14 cellular contexts compared by ENCODE assay signal in the genomic region with DNA sequence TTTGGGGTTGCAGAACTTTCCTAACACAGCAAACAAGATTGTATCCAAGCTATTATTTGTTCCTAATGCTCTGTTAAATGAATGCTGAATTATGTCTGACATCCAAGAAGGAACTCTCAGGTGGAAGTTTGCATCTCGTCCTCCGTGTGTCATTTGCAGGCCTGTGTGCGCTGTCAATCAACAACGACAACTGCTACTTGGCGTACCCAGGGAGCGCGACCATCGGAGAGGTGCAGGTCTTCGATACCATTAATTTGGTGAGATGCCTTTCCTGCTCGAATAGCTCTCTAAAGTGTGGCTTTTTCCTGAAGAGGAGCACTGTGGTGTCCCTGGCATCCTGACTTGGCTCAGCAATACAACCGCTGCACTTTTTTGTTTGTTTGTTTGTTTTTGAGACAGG. TPM values are rescaled to one million over a fixed set of nuclear protein-coding genes. Genes with fewer than 3 reads are reported as not detected.
DNase-seq lines count a peak whose midpoint lies in the region; ATAC-seq and TF ChIP-seq lines count a peak whose summit lies in the region.
"Had no signal": no experiment of that assay in that cellular context is flagged by ENCODE, and none has a peak within 500 bp of the region (broad histone marks: within the 10 kb centered on the region; RNA-seq: fewer than 3 reads in every experiment).

No MANE protein-coding gene starts in this region.

- H3K27ac Mint-ChIP-seq in activated T-cell treated with anti-CD3 and anti-CD28 coated beads, Interleukin-2, amount 50 U/mL, for 24 hours, result no peak overlapping the region
- H3K27ac Mint-ChIP-seq in stimulated activated memory B cell treated with anti-CD40 and anti-IgM and Interleukin-4, amounts not matched to agents 10 μg/mL and 1 μg/mL and 100 μg/mL, for 72 hours, result peak overlapping the region; percentile 83
- H3K27ac Mint-ChIP-seq: GM23338 had no signal

- no peak overlapping the region for H3K27ac ChIP-seq in RWPE2 (ENCODE audit: poor library complexity, severe bottlenecking)

- no peaks in the 10 kb centered on the region for H3K27me3 ChIP-seq in RWPE2 (ENCODE audit: insufficient read depth, poor library complexity, severe bottlenecking)
- H3K27me3 ChIP-seq: BLaER1 treated with 17β-estradiol and CSF1 and Interleukin-3, amounts not matched to agents 10 nM and 100 nM had no signal

- TF ChIP-seq CTCF in RWPE2 (IDR thresholded peaks at IDR 0.05; ENCODE audit: poor library complexity, severe bottlenecking), result no peak

- no peak overlapping the region for H3K4me3 ChIP-seq in RWPE2 (ENCODE audit: severe bottlenecking)
- H3K4me3 ChIP-seq: BLaER1 treated with 17β-estradiol and CSF1 and Interleukin-3, amounts not matched to agents 10 nM and 100 nM; GM23338 had no signal

- intact Hi-C loops in posterior vena cava (cut with DNase I), result no loop called here

- H3K36me3 ChIP-seq in RWPE2 (ENCODE audit: low read depth), result peaks cover 53% of the 10 kb centered on the region

- no peak overlapping the region for H3K4me3 Mint-ChIP-seq in activated T-cell treated with anti-CD3 and anti-CD28 coated beads, Interleukin-2, amount 50 U/mL, for 24 hours
- H3K4me3 Mint-ChIP-seq in stimulated activated memory B cell treated with anti-CD40 and anti-IgM and Interleukin-4, amounts not matched to agents 10 μg/mL and 1 μg/mL and 100 μg/mL, for 72 hours, result no peak overlapping the region
- H3K4me3 Mint-ChIP-seq: CD4-positive, CD25-positive, alpha-beta regulatory T cell; GM23338 had no signal

- H3K4me1 Mint-ChIP-seq in activated T-cell treated with anti-CD3 and anti-CD28 coated beads, Interleukin-2, amount 50 U/mL, for 24 hours (ENCODE audit: low read depth), result peaks cover 5% of the 10 kb centered on the region
- peaks cover 46% of the 10 kb centered on the region for H3K4me1 Mint-ChIP-seq in stimulated activated memory B cell treated with anti-CD40 and anti-IgM and Interleukin-4, amounts not matched to agents 10 μg/mL and 1 μg/mL and 100 μg/mL, for 72 hours
- H3K4me1 Mint-ChIP-seq: GM23338 had no signal

- no peaks in the 10 kb centered on the region for H3K4me1 ChIP-seq in RWPE2 (ENCODE audit: insufficient read depth, poor library complexity, severe bottlenecking)

- ATAC-seq in RWPE2 (ENCODE audit: low read depth), result no peak
- no peak for ATAC-seq in stimulated activated memory B cell treated with anti-CD40 and anti-IgM and Interleukin-4, amounts not matched to agents 10 μg/mL and 1 μg/mL and 100 μg/mL, for 72 hours
- no peak for ATAC-seq in HG03342 (IDR thresholded peaks at IDR 0.05; ENCODE audit: unreplicated experiment)
- ATAC-seq: GM23338 had no signal

- DNase-seq in activated T-cell treated with anti-CD3 and anti-CD28 coated beads, Interleukin-2, amount 50 U/mL, for 24 hours, result peak; percentile 17
- DNase-seq in activated T-cell treated with anti-CD3 and anti-CD28 coated beads, Interleukin-2, amount 50 U/mL, for 1 hour, result no peak
- DNase-seq in RWPE2 (ENCODE audit: low spot score), result peak; percentile 32
- DNase-seq in posterior vena cava (ENCODE audit: low spot score), result peak; percentile 57
- DNase-seq in dermis blood vessel endothelial cell, result no peak
- DNase-seq in putamen (ENCODE audit: low spot score), result no peak
- DNase-seq: ACHN; CD4-positive, CD25-positive, alpha-beta regulatory T cell; DMS53; H7 had no signal

- H3K9me3 ChIP-seq in RWPE2 (ENCODE audit: severe bottlenecking), result no peaks in the 10 kb centered on the region
- H3K9me3 ChIP-seq: BLaER1 treated with 17β-estradiol and CSF1 and Interleukin-3, amounts not matched to agents 10 nM and 100 nM had no signal

- peaks cover 93% of the 10 kb centered on the region for H3K36me3 Mint-ChIP-seq in activated T-cell treated with anti-CD3 and anti-CD28 coated beads, Interleukin-2, amount 50 U/mL, for 24 hours (ENCODE audit: low read depth)
- H3K36me3 Mint-ChIP-seq in stimulated activated memory B cell treated with anti-CD40 and anti-IgM and Interleukin-4, amounts not matched to agents 10 μg/mL and 1 μg/mL and 100 μg/mL, for 72 hours, result peaks cover 68% of the 10 kb centered on the region

- no peaks in the 10 kb centered on the region for H3K27me3 Mint-ChIP-seq in activated T-cell treated with anti-CD3 and anti-CD28 coated beads, Interleukin-2, amount 50 U/mL, for 24 hours
- H3K27me3 Mint-ChIP-seq in stimulated activated memory B cell treated with anti-CD40 and anti-IgM and Interleukin-4, amounts not matched to agents 10 μg/mL and 1 μg/mL and 100 μg/mL, for 72 hours, result no peaks in the 10 kb centered on the region
- H3K27me3 Mint-ChIP-seq: CD4-positive, CD25-positive, alpha-beta regulatory T cell had no signal

- no peaks in the 10 kb centered on the region for H3K9me3 Mint-ChIP-seq in activated T-cell treated with anti-CD3 and anti-CD28 coated beads, Interleukin-2, amount 50 U/mL, for 24 hours
- no peaks in the 10 kb centered on the region for H3K9me3 Mint-ChIP-seq in stimulated activated memory B cell treated with anti-CD40 and anti-IgM and Interleukin-4, amounts not matched to agents 10 μg/mL and 1 μg/mL and 100 μg/mL, for 72 hours
- H3K9me3 Mint-ChIP-seq: CD4-positive, CD25-positive, alpha-beta regulatory T cell; GM23338 had no signal

RNA-seq across cellular contexts. Expression of gene WIPI2, which starts 26.9 kb away (rescaled TPM):
- total RNA-seq in posterior vena cava, result 10 to 100 TPM; 37.2 to 38.7 TPM
- total RNA-seq in dermis blood vessel endothelial cell, result 76.2 and 85.8 TPM in 2 replicates

Comparison
In these comparisons a context has a peak if more than half of its experiments do, and no peak if none do; other contexts are left out.
1. DNase-seq: peak in activated T-cell treated with anti-CD3 and anti-CD28 coated beads, Interleukin-2, amount 50 U/mL, for 24 hours (single experiment), RWPE2 (single experiment) and posterior vena cava (single experiment); none in activated T-cell treated with anti-CD3 and anti-CD28 coated beads, Interleukin-2, amount 50 U/mL, for 1 hour (single experiment), dermis blood vessel endothelial cell (single experiment) and putamen (single experiment).